ENCODE assay signal across 10 cellular contexts in genomic region chr16:400061-400540, GRCh38. TPM values are rescaled to one million over a fixed set of nuclear protein-coding genes. Genes with fewer than 3 reads are reported as not detected.
DNase-seq lines count a peak whose midpoint lies in the region; ATAC-seq and TF ChIP-seq lines count a peak whose summit lies in the region.
"Had no signal": no experiment of that assay in that cellular context is flagged by ENCODE, and none has a peak within 500 bp of the region (broad histone marks: within the 10 kb centered on the region; RNA-seq: fewer than 3 reads in every experiment).

No MANE protein-coding gene starts in this region.

- H3K4me1 Mint-ChIP-seq in activated T-helper 17 cell treated with anti-CD3 and anti-CD28 coated beads, Interleukin-2, amount 50 U/mL, for 72 hours = peaks cover 5% of the 10 kb centered on the region
- H3K4me1 Mint-ChIP-seq in memory B cell = peaks cover 22% of the 10 kb centered on the region

- H3K27me3 ChIP-seq in left ventricle myocardium inferior (ENCODE audit: low read depth) = no peaks in the 10 kb centered on the region
- no peaks in the 10 kb centered on the region for H3K27me3 ChIP-seq in vagina

- H3K4me3 Mint-ChIP-seq in activated T-helper 17 cell treated with anti-CD3 and anti-CD28 coated beads, Interleukin-2, amount 50 U/mL, for 72 hours = peak overlapping the region; percentile 75
- H3K4me3 Mint-ChIP-seq in memory B cell = peak overlapping the region; percentile 97

- H3K27ac Mint-ChIP-seq in activated T-helper 17 cell treated with anti-CD3 and anti-CD28 coated beads, Interleukin-2, amount 50 U/mL, for 72 hours = peak overlapping the region; percentile 20
- peak overlapping the region; percentile 93 for H3K27ac Mint-ChIP-seq in memory B cell

- peaks cover 6% of the 10 kb centered on the region for H3K36me3 ChIP-seq in left ventricle myocardium inferior
- H3K36me3 ChIP-seq in vagina = no peaks in the 10 kb centered on the region

- no peak for TF ChIP-seq POLR2A in vagina (IDR thresholded peaks at IDR 0.05)

- H3K9me3 Mint-ChIP-seq in activated T-helper 17 cell treated with anti-CD3 and anti-CD28 coated beads, Interleukin-2, amount 50 U/mL, for 72 hours = no peaks in the 10 kb centered on the region
- H3K9me3 Mint-ChIP-seq in memory B cell = no peaks in the 10 kb centered on the region

- H3K27me3 Mint-ChIP-seq in activated T-helper 17 cell treated with anti-CD3 and anti-CD28 coated beads, Interleukin-2, amount 50 U/mL, for 72 hours = no peaks in the 10 kb centered on the region
- no peaks in the 10 kb centered on the region for H3K27me3 Mint-ChIP-seq in memory B cell

- H3K4me1 ChIP-seq in left ventricle myocardium inferior (peaks cover 42% of the 10 kb centered on the region), vagina (peaks cover 35% of the 10 kb centered on the region)

- DNase-seq in left ventricle myocardium inferior (no peak), Right ventricle myocardium superior (no peak), memory B cell (ENCODE audit: low spot score in 2 of 2) (no peak), vagina (ENCODE audit: extremely low spot score in 2 of 2) (no peak), retina (no peak)
- DNase-seq: DMS79 treated with DMSO at 0.1 percent for 48 hours, NCI-H2081 had no signal

- H3K4me3 ChIP-seq in left ventricle myocardium inferior (peak overlapping the region; percentile 80), vagina (no peak overlapping the region)

- H3K9me3 ChIP-seq in left ventricle myocardium inferior (replicated peaks) (no peaks in the 10 kb centered on the region), vagina (no peaks in the 10 kb centered on the region)

- ATAC-seq in Right ventricle myocardium superior (ENCODE audit: poor library complexity) (no peak), memory B cell (ENCODE audit: low read depth) (peak; percentile 9), HG03039 (IDR thresholded peaks at IDR 0.05; ENCODE audit: unreplicated experiment) (no peak), GM18870 (IDR thresholded peaks at IDR 0.05; ENCODE audit: unreplicated experiment) (no peak)
- no peak for ATAC-seq in activated T-helper 17 cell treated with anti-CD3 and anti-CD28 coated beads, Interleukin-2, amount 50 U/mL, for 72 hours (replicated peaks)

- H3K27ac ChIP-seq in left ventricle myocardium inferior (replicated peaks) (peak overlapping the region; percentile 96), vagina (peak overlapping the region; percentile 96)

- H3K36me3 Mint-ChIP-seq in activated T-helper 17 cell treated with anti-CD3 and anti-CD28 coated beads, Interleukin-2, amount 50 U/mL, for 72 hours (ENCODE audit: low read depth) = no peaks in the 10 kb centered on the region
- H3K36me3 Mint-ChIP-seq in memory B cell = no peaks in the 10 kb centered on the region

- intact Hi-C loops in left ventricle myocardium inferior (cut with micrococcal nuclease) (no loop called here), Right ventricle myocardium superior (cut with DNase I) (no loop called here), vagina (cut with DNase I) (no loop called here)

- TF ChIP-seq CTCF in left ventricle myocardium inferior (IDR thresholded peaks at IDR 0.05; ENCODE audit: borderline replicate concordance) = no peak
- TF ChIP-seq CTCF in vagina (IDR thresholded peaks at IDR 0.05) = no peak

RNA-seq across cellular contexts. Expression of gene DECR2, which starts 1.6 kb away (rescaled TPM):
- total RNA-seq in left ventricle myocardium inferior (8.4 TPM), Right ventricle myocardium superior (9.1 TPM), vagina (17.9 TPM)
- 10 to 100 TPM; 12.0 to 12.7 TPM for total RNA-seq in activated T-helper 17 cell treated with anti-CD3 and anti-CD28 coated beads, Interleukin-2, amount 50 U/mL, for 72 hours

RNA-seq across cellular contexts. Expression of gene NME4, which starts 3.1 kb away (rescaled TPM):
- 101 TPM for total RNA-seq in left ventricle myocardium inferior
- 81.6 TPM for total RNA-seq in Right ventricle myocardium superior
- total RNA-seq in activated T-helper 17 cell treated with anti-CD3 and anti-CD28 coated beads, Interleukin-2, amount 50 U/mL, for 72 hours = 10 to 100 TPM; 21.8 to 41.9 TPM
- 88.6 TPM for total RNA-seq in vagina

RNA-seq across cellular contexts. Expression of gene PGAP6, which starts 18.3 kb away (rescaled TPM):
- total RNA-seq in left ventricle myocardium inferior (30.4 TPM), Right ventricle myocardium superior (28.1 TPM), vagina (38.3 TPM)
- total RNA-seq in activated T-helper 17 cell treated with anti-CD3 and anti-CD28 coated beads, Interleukin-2, amount 50 U/mL, for 72 hours = 10 to 100 TPM; 25.6 to 26.1 TPM

RNA-seq across cellular contexts. Expression of gene RAB11FIP3, which starts 25.3 kb away (rescaled TPM):
- total RNA-seq in left ventricle myocardium inferior = 27.4 TPM
- 25.4 TPM for total RNA-seq in Right ventricle myocardium superior
- total RNA-seq in activated T-helper 17 cell treated with anti-CD3 and anti-CD28 coated beads, Interleukin-2, amount 50 U/mL, for 72 hours = 10 to 100 TPM; 26.9 to 28.3 TPM
- total RNA-seq in vagina = 36.6 TPM

RNA-seq across cellular contexts. Expression of gene MRPL28, which starts 29.8 kb away (rescaled TPM):
- 76.1 TPM for total RNA-seq in left ventricle myocardium inferior
- total RNA-seq in Right ventricle myocardium superior = 79.6 TPM
- 10 to 100 TPM; 63.4 to 86.2 TPM for total RNA-seq in activated T-helper 17 cell treated with anti-CD3 and anti-CD28 coated beads, Interleukin-2, amount 50 U/mL, for 72 hours
- total RNA-seq in vagina = 96.5 TPM
